1 cellular context compared by ENCODE assay signal in the genomic region with DNA sequence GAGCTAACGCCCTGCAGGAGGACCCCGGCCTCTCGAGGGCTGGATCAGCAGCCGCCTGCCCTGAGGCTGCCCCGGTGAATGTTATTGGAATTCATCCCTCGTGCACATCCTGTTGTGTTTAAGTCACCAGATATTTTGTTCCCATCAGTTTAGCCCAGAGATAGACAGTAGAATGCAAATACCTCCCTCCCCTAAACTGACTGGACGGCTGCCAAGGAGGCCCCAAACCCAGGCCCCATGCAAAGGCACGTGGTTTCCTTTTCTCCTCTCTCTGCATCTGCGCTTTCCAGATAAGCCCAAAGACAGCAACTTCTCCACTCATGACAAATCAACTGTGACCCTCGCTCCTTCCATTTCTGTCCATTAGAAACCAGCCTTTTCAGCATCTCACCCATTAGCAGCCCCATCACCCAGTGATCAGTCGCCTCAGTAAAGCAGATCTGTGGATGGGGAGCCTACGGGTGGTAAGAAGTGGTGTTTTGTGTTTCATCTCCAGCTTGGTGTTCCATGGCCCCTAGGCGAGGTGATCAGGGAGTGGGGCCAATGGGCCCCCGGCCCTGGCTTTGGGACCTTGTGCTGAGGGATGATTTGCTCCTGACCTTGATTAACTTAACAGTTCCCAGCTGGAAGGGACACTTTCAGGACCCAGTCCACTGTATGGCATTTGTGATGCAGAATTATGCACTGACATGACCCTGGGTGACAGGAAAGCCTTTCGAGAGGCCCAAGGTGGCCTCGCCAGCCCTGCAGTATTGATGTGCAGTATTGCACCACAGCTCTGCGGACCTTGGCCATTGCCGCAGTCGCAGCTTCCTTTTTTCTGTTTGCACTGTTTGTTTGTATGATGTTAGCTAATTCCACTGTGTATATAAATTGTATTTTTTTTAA.
A peak's percentile ranks its signal among the peaks of the same experiment; 100 is the strongest.
TF ChIP-seq lines count a peak whose summit lies in the region.

No MANE protein-coding gene starts in this region.

TF ChIP-seq in HepG2, 621 proteins besides CTCF, POLR2A, EP300 and RAD21 (continued from another document and continues in another):
- TF ChIP-seq, protein P1, sequence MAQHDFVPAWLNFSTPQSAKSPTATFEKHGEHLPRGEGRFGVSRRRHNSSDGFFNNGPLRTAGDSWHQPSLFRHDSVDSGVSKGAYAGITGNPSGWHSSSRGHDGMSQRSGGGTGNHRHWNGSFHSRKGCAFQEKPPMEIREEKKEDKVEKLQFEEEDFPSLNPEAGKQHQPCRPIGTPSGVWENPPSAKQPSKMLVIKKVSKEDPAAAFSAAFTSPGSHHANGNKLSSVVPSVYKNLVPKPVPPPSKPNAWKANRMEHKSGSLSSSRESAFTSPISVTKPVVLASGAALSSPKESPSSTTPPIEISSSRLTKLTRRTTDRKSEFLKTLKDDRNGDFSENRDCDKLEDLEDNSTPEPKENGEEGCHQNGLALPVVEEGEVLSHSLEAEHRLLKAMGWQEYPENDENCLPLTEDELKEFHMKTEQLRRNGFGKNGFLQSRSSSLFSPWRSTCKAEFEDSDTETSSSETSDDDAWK (CRISPR knock-in tag; IDR thresholded peaks at IDR 0.05): no peak
- TF ChIP-seq, protein P2, sequence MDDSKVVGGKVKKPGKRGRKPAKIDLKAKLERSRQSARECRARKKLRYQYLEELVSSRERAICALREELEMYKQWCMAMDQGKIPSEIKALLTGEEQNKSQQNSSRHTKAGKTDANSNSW (CRISPR knock-in tag; IDR thresholded peaks at IDR 0.05; ENCODE audit: borderline replicate concordance): no peak
- TF ChIP-seq ZNF552 (CRISPR knock-in tag; IDR thresholded peaks at IDR 0.05; ENCODE audit: borderline replicate concordance): no peak
- TF ChIP-seq, protein P3, sequence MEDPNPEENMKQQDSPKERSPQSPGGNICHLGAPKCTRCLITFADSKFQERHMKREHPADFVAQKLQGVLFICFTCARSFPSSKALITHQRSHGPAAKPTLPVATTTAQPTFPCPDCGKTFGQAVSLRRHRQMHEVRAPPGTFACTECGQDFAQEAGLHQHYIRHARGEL (CRISPR knock-in tag; IDR thresholded peaks at IDR 0.05): no peak
- TF ChIP-seq, protein P4, sequence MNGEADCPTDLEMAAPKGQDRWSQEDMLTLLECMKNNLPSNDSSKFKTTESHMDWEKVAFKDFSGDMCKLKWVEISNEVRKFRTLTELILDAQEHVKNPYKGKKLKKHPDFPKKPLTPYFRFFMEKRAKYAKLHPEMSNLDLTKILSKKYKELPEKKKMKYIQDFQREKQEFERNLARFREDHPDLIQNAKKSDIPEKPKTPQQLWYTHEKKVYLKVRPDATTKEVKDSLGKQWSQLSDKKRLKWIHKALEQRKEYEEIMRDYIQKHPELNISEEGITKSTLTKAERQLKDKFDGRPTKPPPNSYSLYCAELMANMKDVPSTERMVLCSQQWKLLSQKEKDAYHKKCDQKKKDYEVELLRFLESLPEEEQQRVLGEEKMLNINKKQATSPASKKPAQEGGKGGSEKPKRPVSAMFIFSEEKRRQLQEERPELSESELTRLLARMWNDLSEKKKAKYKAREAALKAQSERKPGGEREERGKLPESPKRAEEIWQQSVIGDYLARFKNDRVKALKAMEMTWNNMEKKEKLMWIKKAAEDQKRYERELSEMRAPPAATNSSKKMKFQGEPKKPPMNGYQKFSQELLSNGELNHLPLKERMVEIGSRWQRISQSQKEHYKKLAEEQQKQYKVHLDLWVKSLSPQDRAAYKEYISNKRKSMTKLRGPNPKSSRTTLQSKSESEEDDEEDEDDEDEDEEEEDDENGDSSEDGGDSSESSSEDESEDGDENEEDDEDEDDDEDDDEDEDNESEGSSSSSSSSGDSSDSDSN (CRISPR knock-in tag; IDR thresholded peaks at IDR 0.05): peak; percentile 49; the same call in 1 of the 2 replicates
- TF ChIP-seq SSRP1 (CRISPR knock-in tag; IDR thresholded peaks at IDR 0.05): peak; percentile 99
- no peak for TF ChIP-seq HNRNPLL (IDR thresholded peaks at IDR 0.05; ENCODE audit: low read depth, low read length, poor library complexity, severe bottlenecking)
- peak; percentile 34; the same call in 1 of the 2 replicates for TF ChIP-seq SIN3A (IDR thresholded peaks at IDR 0.05; ENCODE audit: borderline replicate concordance, low read depth, low read length)
- peak; percentile 86 for TF ChIP-seq ARNTL (CRISPR knock-in tag; IDR thresholded peaks at IDR 0.05)
- no peak for TF ChIP-seq CAMTA2 (CRISPR knock-in tag; IDR thresholded peaks at IDR 0.05; ENCODE audit: borderline replicate concordance)
- TF ChIP-seq, protein P5, sequence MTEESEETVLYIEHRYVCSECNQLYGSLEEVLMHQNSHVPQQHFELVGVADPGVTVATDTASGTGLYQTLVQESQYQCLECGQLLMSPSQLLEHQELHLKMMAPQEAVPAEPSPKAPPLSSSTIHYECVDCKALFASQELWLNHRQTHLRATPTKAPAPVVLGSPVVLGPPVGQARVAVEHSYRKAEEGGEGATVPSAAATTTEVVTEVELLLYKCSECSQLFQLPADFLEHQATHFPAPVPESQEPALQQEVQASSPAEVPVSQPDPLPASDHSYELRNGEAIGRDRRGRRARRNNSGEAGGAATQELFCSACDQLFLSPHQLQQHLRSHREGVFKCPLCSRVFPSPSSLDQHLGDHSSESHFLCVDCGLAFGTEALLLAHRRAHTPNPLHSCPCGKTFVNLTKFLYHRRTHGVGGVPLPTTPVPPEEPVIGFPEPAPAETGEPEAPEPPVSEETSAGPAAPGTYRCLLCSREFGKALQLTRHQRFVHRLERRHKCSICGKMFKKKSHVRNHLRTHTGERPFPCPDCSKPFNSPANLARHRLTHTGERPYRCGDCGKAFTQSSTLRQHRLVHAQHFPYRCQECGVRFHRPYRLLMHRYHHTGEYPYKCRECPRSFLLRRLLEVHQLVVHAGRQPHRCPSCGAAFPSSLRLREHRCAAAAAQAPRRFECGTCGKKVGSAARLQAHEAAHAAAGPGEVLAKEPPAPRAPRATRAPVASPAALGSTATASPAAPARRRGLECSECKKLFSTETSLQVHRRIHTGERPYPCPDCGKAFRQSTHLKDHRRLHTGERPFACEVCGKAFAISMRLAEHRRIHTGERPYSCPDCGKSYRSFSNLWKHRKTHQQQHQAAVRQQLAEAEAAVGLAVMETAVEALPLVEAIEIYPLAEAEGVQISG (CRISPR knock-in tag; IDR thresholded peaks at IDR 0.05): peak; percentile 71
- TF ChIP-seq, protein P6, sequence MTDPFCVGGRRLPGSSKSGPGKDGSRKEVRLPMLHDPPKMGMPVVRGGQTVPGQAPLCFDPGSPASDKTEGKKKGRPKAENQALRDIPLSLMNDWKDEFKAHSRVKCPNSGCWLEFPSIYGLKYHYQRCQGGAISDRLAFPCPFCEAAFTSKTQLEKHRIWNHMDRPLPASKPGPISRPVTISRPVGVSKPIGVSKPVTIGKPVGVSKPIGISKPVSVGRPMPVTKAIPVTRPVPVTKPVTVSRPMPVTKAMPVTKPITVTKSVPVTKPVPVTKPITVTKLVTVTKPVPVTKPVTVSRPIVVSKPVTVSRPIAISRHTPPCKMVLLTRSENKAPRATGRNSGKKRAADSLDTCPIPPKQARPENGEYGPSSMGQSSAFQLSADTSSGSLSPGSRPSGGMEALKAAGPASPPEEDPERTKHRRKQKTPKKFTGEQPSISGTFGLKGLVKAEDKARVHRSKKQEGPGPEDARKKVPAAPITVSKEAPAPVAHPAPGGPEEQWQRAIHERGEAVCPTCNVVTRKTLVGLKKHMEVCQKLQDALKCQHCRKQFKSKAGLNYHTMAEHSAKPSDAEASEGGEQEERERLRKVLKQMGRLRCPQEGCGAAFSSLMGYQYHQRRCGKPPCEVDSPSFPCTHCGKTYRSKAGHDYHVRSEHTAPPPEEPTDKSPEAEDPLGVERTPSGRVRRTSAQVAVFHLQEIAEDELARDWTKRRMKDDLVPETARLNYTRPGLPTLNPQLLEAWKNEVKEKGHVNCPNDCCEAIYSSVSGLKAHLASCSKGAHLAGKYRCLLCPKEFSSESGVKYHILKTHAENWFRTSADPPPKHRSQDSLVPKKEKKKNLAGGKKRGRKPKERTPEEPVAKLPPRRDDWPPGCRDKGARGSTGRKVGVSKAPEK (CRISPR knock-in tag; IDR thresholded peaks at IDR 0.05; ENCODE audit: borderline replicate concordance): no peak
- peak; percentile 49; the same call in 1 of the 2 replicates for TF ChIP-seq GABPB1 (CRISPR knock-in tag; IDR thresholded peaks at IDR 0.05)
- TF ChIP-seq NONO (IDR thresholded peaks at IDR 0.05): no peak
- TF ChIP-seq NONO (CRISPR knock-in tag; conservative IDR thresholded peaks at IDR 0.05): peak; percentile 77
- TF ChIP-seq REL (CRISPR knock-in tag; conservative IDR thresholded peaks at IDR 0.05): no peak
- TF ChIP-seq MAF1 (CRISPR knock-in tag; IDR thresholded peaks at IDR 0.05; ENCODE audit: borderline replicate concordance): no peak
- TF ChIP-seq, protein P7, sequence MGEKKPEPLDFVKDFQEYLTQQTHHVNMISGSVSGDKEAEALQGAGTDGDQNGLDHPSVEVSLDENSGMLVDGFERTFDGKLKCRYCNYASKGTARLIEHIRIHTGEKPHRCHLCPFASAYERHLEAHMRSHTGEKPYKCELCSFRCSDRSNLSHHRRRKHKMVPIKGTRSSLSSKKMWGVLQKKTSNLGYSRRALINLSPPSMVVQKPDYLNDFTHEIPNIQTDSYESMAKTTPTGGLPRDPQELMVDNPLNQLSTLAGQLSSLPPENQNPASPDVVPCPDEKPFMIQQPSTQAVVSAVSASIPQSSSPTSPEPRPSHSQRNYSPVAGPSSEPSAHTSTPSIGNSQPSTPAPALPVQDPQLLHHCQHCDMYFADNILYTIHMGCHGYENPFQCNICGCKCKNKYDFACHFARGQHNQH (CRISPR knock-in tag; IDR thresholded peaks at IDR 0.05): peak; percentile 74
- TF ChIP-seq, protein P8, sequence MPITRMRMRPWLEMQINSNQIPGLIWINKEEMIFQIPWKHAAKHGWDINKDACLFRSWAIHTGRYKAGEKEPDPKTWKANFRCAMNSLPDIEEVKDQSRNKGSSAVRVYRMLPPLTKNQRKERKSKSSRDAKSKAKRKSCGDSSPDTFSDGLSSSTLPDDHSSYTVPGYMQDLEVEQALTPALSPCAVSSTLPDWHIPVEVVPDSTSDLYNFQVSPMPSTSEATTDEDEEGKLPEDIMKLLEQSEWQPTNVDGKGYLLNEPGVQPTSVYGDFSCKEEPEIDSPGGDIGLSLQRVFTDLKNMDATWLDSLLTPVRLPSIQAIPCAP (CRISPR knock-in tag; IDR thresholded peaks at IDR 0.05; ENCODE audit: low read depth): no peak
- TF ChIP-seq ZNF468 (CRISPR knock-in tag; IDR thresholded peaks at IDR 0.05): no peak
- no peak for TF ChIP-seq HMGA1 (CRISPR knock-in tag; conservative IDR thresholded peaks at IDR 0.05)
- no peak for TF ChIP-seq ZNF510 (CRISPR knock-in tag; IDR thresholded peaks at IDR 0.05; ENCODE audit: low read depth)
- TF ChIP-seq, protein P9, sequence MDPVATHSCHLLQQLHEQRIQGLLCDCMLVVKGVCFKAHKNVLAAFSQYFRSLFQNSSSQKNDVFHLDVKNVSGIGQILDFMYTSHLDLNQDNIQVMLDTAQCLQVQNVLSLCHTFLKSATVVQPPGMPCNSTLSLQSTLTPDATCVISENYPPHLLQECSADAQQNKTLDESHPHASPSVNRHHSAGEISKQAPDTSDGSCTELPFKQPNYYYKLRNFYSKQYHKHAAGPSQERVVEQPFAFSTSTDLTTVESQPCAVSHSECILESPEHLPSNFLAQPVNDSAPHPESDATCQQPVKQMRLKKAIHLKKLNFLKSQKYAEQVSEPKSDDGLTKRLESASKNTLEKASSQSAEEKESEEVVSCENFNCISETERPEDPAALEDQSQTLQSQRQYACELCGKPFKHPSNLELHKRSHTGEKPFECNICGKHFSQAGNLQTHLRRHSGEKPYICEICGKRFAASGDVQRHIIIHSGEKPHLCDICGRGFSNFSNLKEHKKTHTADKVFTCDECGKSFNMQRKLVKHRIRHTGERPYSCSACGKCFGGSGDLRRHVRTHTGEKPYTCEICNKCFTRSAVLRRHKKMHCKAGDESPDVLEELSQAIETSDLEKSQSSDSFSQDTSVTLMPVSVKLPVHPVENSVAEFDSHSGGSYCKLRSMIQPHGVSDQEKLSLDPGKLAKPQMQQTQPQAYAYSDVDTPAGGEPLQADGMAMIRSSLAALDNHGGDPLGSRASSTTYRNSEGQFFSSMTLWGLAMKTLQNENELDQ (CRISPR knock-in tag; IDR thresholded peaks at IDR 0.05; ENCODE audit: borderline replicate concordance): no peak
- TF ChIP-seq, protein P10, sequence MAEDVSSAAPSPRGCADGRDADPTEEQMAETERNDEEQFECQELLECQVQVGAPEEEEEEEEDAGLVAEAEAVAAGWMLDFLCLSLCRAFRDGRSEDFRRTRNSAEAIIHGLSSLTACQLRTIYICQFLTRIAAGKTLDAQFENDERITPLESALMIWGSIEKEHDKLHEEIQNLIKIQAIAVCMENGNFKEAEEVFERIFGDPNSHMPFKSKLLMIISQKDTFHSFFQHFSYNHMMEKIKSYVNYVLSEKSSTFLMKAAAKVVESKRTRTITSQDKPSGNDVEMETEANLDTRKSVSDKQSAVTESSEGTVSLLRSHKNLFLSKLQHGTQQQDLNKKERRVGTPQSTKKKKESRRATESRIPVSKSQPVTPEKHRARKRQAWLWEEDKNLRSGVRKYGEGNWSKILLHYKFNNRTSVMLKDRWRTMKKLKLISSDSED (CRISPR knock-in tag; IDR thresholded peaks at IDR 0.05): no peak
- TF ChIP-seq, protein P11, sequence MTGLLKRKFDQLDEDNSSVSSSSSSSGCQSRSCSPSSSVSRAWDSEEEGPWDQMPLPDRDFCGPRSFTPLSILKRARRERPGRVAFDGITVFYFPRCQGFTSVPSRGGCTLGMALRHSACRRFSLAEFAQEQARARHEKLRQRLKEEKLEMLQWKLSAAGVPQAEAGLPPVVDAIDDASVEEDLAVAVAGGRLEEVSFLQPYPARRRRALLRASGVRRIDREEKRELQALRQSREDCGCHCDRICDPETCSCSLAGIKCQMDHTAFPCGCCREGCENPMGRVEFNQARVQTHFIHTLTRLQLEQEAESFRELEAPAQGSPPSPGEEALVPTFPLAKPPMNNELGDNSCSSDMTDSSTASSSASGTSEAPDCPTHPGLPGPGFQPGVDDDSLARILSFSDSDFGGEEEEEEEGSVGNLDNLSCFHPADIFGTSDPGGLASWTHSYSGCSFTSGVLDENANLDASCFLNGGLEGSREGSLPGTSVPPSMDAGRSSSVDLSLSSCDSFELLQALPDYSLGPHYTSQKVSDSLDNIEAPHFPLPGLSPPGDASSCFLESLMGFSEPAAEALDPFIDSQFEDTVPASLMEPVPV (CRISPR knock-in tag; IDR thresholded peaks at IDR 0.05): no peak; the same call in 1 of the 2 replicates
- no peak for TF ChIP-seq CCAR2 (optimal IDR thresholded peaks at IDR 0.05; ENCODE audit: low read depth, low read length)
- TF ChIP-seq ISX (CRISPR knock-in tag; conservative IDR thresholded peaks at IDR 0.05): no peak
- peak; percentile 90 for TF ChIP-seq FOXA3 (CRISPR knock-in tag; IDR thresholded peaks at IDR 0.05)
